Comparison of ENCODE assay signal across 8 cellular contexts in the genomic region with DNA sequence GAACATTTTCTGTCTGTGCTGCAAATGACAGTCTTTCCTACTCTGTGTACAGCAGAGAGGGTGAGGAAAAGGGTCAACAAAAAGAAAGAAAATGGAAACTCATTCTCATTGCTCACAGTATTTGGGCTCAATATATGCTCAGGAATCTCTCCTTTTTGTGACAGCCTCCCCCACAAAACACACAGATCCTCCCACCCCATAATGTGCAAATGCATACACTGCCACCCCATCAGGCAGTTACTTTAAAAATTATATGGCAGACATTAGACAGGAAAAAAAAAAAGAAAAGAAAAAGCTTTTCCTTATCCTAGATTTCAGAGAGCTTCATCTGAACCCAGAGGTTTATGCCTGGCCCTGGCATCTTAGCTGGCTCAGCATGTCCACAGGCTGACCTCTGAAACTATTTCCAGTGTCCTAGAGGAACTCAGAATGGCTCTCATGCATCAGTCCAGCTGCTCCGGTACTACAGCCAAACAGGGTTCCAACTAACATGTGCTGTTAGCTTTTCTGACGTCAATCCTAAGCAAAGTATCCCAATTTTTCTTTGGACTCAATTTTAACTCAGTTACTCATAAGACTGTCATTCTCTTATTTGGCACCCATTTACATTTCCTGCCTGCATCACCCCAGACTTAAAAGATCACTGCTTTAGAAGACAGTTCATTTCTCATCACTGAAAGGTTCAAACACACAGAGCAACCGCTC.
DNase-seq lines count a peak whose midpoint lies in the region; ATAC-seq and TF ChIP-seq lines count a peak whose summit lies in the region.

No MANE protein-coding gene starts in this region.

- H3K27me3 Mint-ChIP-seq in activated naive CD4-positive, alpha-beta T cell treated with anti-CD3 and anti-CD28 coated beads, Interleukin-2, amount 10 ng/mL, durations not matched to agents 7 days and 5 days: no peaks in the 10 kb centered on the region

- H3K4me1 ChIP-seq in colonic mucosa (no peaks in the 10 kb centered on the region), mesodermal cell (ENCODE audit: control insufficient read depth, insufficient read depth, low read length, poor library complexity, severe bottlenecking) (peaks cover 35% of the 10 kb centered on the region), urinary bladder (ENCODE audit: insufficient read depth) (peaks cover 2% of the 10 kb centered on the region)

- WGBS in mesodermal cell (ENCODE audit: insufficient coverage in 2 of 2), 2 experiments: 78 to 89% methylated on average over 3 of the region's 3 CpGs
- WGBS in urinary bladder: 21% methylated on average over 3 of the region's 3 CpGs

- CTCF ChIA-PET in activated naive CD4-positive, alpha-beta T cell treated with anti-CD3 and anti-CD28 coated beads, Interleukin-2, amount 10 ng/mL, durations not matched to agents 7 days and 5 days (lab: Charles Lee): interaction anchor here (1.1 kb wide), 1 partner anchor 64 kb away, joined by 5 read pairs; no protein-coding TSS in a partner anchor

- no peaks in the 10 kb centered on the region for H3K27me3 ChIP-seq in colonic mucosa

- peaks cover 25% of the 10 kb centered on the region for H3K36me3 Mint-ChIP-seq in activated naive CD4-positive, alpha-beta T cell treated with anti-CD3 and anti-CD28 coated beads, Interleukin-2, amount 10 ng/mL, durations not matched to agents 7 days and 5 days

- DNase-seq in activated naive CD4-positive, alpha-beta T cell treated with anti-CD3 and anti-CD28 coated beads, Interleukin-2, amount 10 ng/mL, durations not matched to agents 7 days and 5 days: no peak
- DNase-seq in activated naive CD4-positive, alpha-beta T cell treated with anti-CD3 and anti-CD28 coated beads, Interleukin-2, amount 50 U/mL, for 16 hours: no peak
- peak; percentile 42 for DNase-seq in colonic mucosa
- DNase-seq in COLO829 (ENCODE audit: low spot score): no peak
- no peak for DNase-seq in NCI-H526 (lab: John Stamatoyannopoulos, UW)

- H3K27ac Mint-ChIP-seq in activated naive CD4-positive, alpha-beta T cell treated with anti-CD3 and anti-CD28 coated beads, Interleukin-2, amount 10 ng/mL, durations not matched to agents 7 days and 5 days: peak overlapping the region; percentile 64

- TF ChIP-seq CTCF in colonic mucosa (IDR thresholded peaks at IDR 0.05): no peak

- H3K9me3 ChIP-seq in colonic mucosa (no peaks in the 10 kb centered on the region), mesodermal cell (ENCODE audit: control insufficient read depth, low read length) (no peaks in the 10 kb centered on the region)

- no peaks in the 10 kb centered on the region for H3K9me3 Mint-ChIP-seq in activated naive CD4-positive, alpha-beta T cell treated with anti-CD3 and anti-CD28 coated beads, Interleukin-2, amount 10 ng/mL, durations not matched to agents 7 days and 5 days

- no peaks in the 10 kb centered on the region for H3K36me3 ChIP-seq in colonic mucosa
- peaks cover 11% of the 10 kb centered on the region for H3K36me3 ChIP-seq in mesodermal cell (ENCODE audit: control insufficient read depth, insufficient read depth, low read length)
- H3K36me3 ChIP-seq in urinary bladder (ENCODE audit: insufficient read depth): no peaks in the 10 kb centered on the region

- intact Hi-C loops in colonic mucosa (cut with DNase I): no loop called here

- H3K4me3 Mint-ChIP-seq in activated naive CD4-positive, alpha-beta T cell treated with anti-CD3 and anti-CD28 coated beads, Interleukin-2, amount 10 ng/mL, durations not matched to agents 7 days and 5 days: no peak overlapping the region

- peak overlapping the region in 1 of 2 donors; percentile 38 for H3K9ac ChIP-seq in colonic mucosa (ENCODE audit: low read depth in 2 of 2, low read length in 2 of 2)

- H3K27ac ChIP-seq in colonic mucosa (peak overlapping the region; percentile 43), mesodermal cell (ENCODE audit: low read depth, low read length, severe bottlenecking) (peak overlapping the region; percentile 33), urinary bladder (ENCODE audit: low read depth) (peak overlapping the region; percentile 30)

- no peak overlapping the region for H3K4me3 ChIP-seq in colonic mucosa
- no peak overlapping the region for H3K4me3 ChIP-seq in mesodermal cell (ENCODE audit: extremely low read depth, insufficient read depth, low read length, poor library complexity, severe bottlenecking)
- no peak overlapping the region for H3K4me3 ChIP-seq in urinary bladder (ENCODE audit: low read depth, low read length)

- no peak for ATAC-seq in HG03095 (IDR thresholded peaks at IDR 0.05; ENCODE audit: unreplicated experiment)

- H3K4me1 Mint-ChIP-seq in activated naive CD4-positive, alpha-beta T cell treated with anti-CD3 and anti-CD28 coated beads, Interleukin-2, amount 10 ng/mL, durations not matched to agents 7 days and 5 days: peaks cover 72% of the 10 kb centered on the region
